34 cellular contexts compared by ENCODE assay signal in genomic region chr4:23947826-23948225, GRCh38. TPM values are rescaled to one million over a fixed set of nuclear protein-coding genes. Genes with fewer than 3 reads are reported as not detected.
"Had no signal": no experiment of that assay in that cellular context is flagged by ENCODE, and none has a peak within 500 bp of the region (broad histone marks: within the 10 kb centered on the region; RNA-seq: fewer than 3 reads in every experiment).

No MANE protein-coding gene starts in this region.

- ATAC-seq: activated CD4-positive, CD25-positive, alpha-beta regulatory T cell treated with anti-CD3 and anti-CD28 coated beads, Interleukin-2, amount 50 U/mL, for 24 hours; activated CD8-positive, alpha-beta T cell treated with anti-CD3 and anti-CD28 coated beads for 36 hours; activated T-cell treated with anti-CD3 and anti-CD28 coated beads, Interleukin-2, amount 50 U/mL, for 4 hours; activated T-helper 17 cell treated with anti-CD3 and anti-CD28 coated beads, Interleukin-2, amount 50 U/mL, for 72 hours; effector memory CD8-positive, alpha-beta T cell; gastroesophageal sphincter; T-helper 17 cell had no signal

- H3K36me3 ChIP-seq: esophagus squamous epithelium, gastroesophageal sphincter, WERI-Rb-1 had no signal

- DNase-seq: activated B cell treated with CpG ODN at 0.5 μM for 24 hours; activated CD4-positive, alpha-beta T cell treated with anti-CD3 and anti-CD28 coated beads for 48 hours; activated CD4-positive, alpha-beta T cell treated with anti-CD3 and anti-CD28 coated beads, Interleukin-2, amount 50 U/mL, for 1 hour; activated CD4-positive, alpha-beta T cell treated with anti-CD3 and anti-CD28 coated beads, Interleukin-2, amount 50 U/mL, for 48 hours; activated CD8-positive, alpha-beta memory T cell treated with anti-CD3 and anti-CD28 coated beads for 24 hours; activated CD8-positive, alpha-beta T cell treated with anti-CD3 and anti-CD28 coated beads for 36 hours; activated effector memory CD4-positive, alpha-beta T cell treated with Interleukin-2 at 50 U/mL for 16 hours; activated gamma-delta T cell treated with Interleukin-2 at 50 U/mL for 16 hours; activated naive CD4-positive, alpha-beta T cell treated with anti-CD3 and anti-CD28 coated beads, Interleukin-2, amount 50 U/mL, for 16 hours; activated naive CD4-positive, alpha-beta T cell treated with Interleukin-2 at 50 U/mL for 16 hours; activated T-cell treated with anti-CD3 and anti-CD28 coated beads, Interleukin-2, amount 50 U/mL, for 4 hours; amniotic stem cell; anterior cingulate cortex; central memory CD4-positive, alpha-beta T cell; cerebellar nuclear complex; cortex of kidney; dermis blood vessel endothelial cell; effector CD4-positive, alpha-beta T cell; effector memory CD8-positive, alpha-beta T cell; esophagus squamous epithelium; foreskin melanocyte; T-helper 1 cell; T-helper 17 cell; T1000; WERI-Rb-1 had no signal

- H3K27ac ChIP-seq: epithelial cell of prostate, esophagus squamous epithelium, gastroesophageal sphincter, WERI-Rb-1 had no signal

- H3K4me1 Mint-ChIP-seq: activated B cell treated with CpG ODN at 0.5 μM for 24 hours; activated T-helper 17 cell treated with anti-CD3 and anti-CD28 coated beads, Interleukin-2, amount 50 U/mL, for 72 hours; T-helper 17 cell had no signal

- H3K4me3 Mint-ChIP-seq: activated B cell treated with CpG ODN at 0.5 μM for 24 hours; activated CD8-positive, alpha-beta T cell treated with anti-CD3 and anti-CD28 coated beads for 36 hours; activated naive CD8-positive, alpha-beta T cell; activated T-cell treated with anti-CD3 and anti-CD28 coated beads, Interleukin-2, amount 50 U/mL, for 4 hours; activated T-helper 17 cell treated with anti-CD3 and anti-CD28 coated beads, Interleukin-2, amount 50 U/mL, for 72 hours; effector memory CD8-positive, alpha-beta T cell; T-helper 17 cell; T-helper 2 cell treated with Interferon-gamma antibody and Interleukin-4, amounts not matched to agents 5 μg/mL and 100 μg/mL, for 36 hours had no signal

- H3K27me3 Mint-ChIP-seq: activated B cell treated with CpG ODN at 0.5 μM for 24 hours; activated CD8-positive, alpha-beta T cell treated with anti-CD3 and anti-CD28 coated beads for 36 hours; activated naive CD8-positive, alpha-beta T cell; activated T-helper 17 cell treated with anti-CD3 and anti-CD28 coated beads, Interleukin-2, amount 50 U/mL, for 72 hours; effector memory CD8-positive, alpha-beta T cell; T-helper 17 cell had no signal

- H3K9me3 Mint-ChIP-seq: activated CD8-positive, alpha-beta T cell treated with anti-CD3 and anti-CD28 coated beads for 36 hours; activated T-helper 17 cell treated with anti-CD3 and anti-CD28 coated beads, Interleukin-2, amount 50 U/mL, for 72 hours; T-helper 2 cell treated with Interferon-gamma antibody and Interleukin-4, amounts not matched to agents 5 μg/mL and 100 μg/mL, for 36 hours had no signal

- H3K27ac Mint-ChIP-seq: activated B cell treated with CpG ODN at 0.5 μM for 24 hours; activated CD8-positive, alpha-beta T cell treated with anti-CD3 and anti-CD28 coated beads for 36 hours; activated naive CD8-positive, alpha-beta T cell; activated T-helper 17 cell treated with anti-CD3 and anti-CD28 coated beads, Interleukin-2, amount 50 U/mL, for 72 hours; effector memory CD8-positive, alpha-beta T cell; T-helper 17 cell; T-helper 2 cell treated with Interferon-gamma antibody and Interleukin-4, amounts not matched to agents 5 μg/mL and 100 μg/mL, for 36 hours had no signal

- FAIRE-seq: astrocyte, endometrium, endothelial cell of umbilical vein had no signal

- H3K36me3 Mint-ChIP-seq: activated naive CD8-positive, alpha-beta T cell had no signal

- H3K4me3 ChIP-seq: esophagus squamous epithelium, gastroesophageal sphincter had no signal

- H3K27me3 ChIP-seq: esophagus squamous epithelium, gastroesophageal sphincter had no signal

- H3K9me3 ChIP-seq: esophagus squamous epithelium, gastroesophageal sphincter had no signal

RNA-seq across cellular contexts. Expression of gene PPARGC1A, which starts 58.0 kb away (rescaled TPM):
- total RNA-seq: activated B cell treated with CpG ODN at 0.5 μM for 24 hours; activated CD8-positive, alpha-beta T cell treated with anti-CD3 and anti-CD28 coated beads for 36 hours; activated T-helper 17 cell treated with anti-CD3 and anti-CD28 coated beads, Interleukin-2, amount 50 U/mL, for 72 hours; endothelial cell of umbilical vein; T-helper 17 cell had no signal
- polyA plus RNA-seq: endothelial cell of umbilical vein had no signal
